ENCODE assay signal across 29 cellular contexts in genomic region chr2:135755573-135755972, GRCh38.
"Had no signal": no experiment of that assay in that cellular context is flagged by ENCODE, and none has a peak within 500 bp of the region (broad histone marks: within the 10 kb centered on the region; RNA-seq: fewer than 3 reads in every experiment).

No MANE protein-coding gene starts in this region.

- H3K27ac Mint-ChIP-seq: stimulated activated effector memory CD8-positive, alpha-beta T cell treated with anti-CD3 and anti-CD28 coated beads, Interleukin-12 subunit alpha, Interleukin-12 subunit beta, amount 100 ng/mL, for 72 hours; stimulated activated memory B cell treated with anti-CD40 and anti-IgM and Interleukin-4, amounts not matched to agents 10 μg/mL and 1 μg/mL and 100 μg/mL, for 72 hours; stimulated activated naive B cell treated with anti-CD40 and anti-IgM and Interleukin-4, amounts not matched to agents 10 μg/mL and 1 μg/mL and 100 μg/mL, for 72 hours; stimulated activated naive CD8-positive, alpha-beta T cell treated with anti-CD3 and anti-CD28 coated beads, Interleukin-15, amount 100 ng/mL, for 72 hours; stimulated activated naive CD8-positive, alpha-beta T cell treated with anti-CD3 and anti-CD28 coated beads, Interleukin-15, Interleukin-2, amounts not matched to agents 100 ng/mL and 50 ng/mL, for 24 hours; type B pancreatic cell had no signal

- FAIRE-seq: urothelium cell line had no signal

- H3K9me3 ChIP-seq: suprapubic skin, testis, thyroid gland, upper lobe of right lung had no signal

- H3K4me1 ChIP-seq: stomach, suprapubic skin, testis, thyroid gland, tibial artery, tibial nerve, transverse colon, upper lobe of left lung, upper lobe of right lung, uterus, vagina had no signal

- H3K27ac ChIP-seq: stomach, suprapubic skin, testis, thoracic aorta, thyroid gland, tibial artery, tibial nerve, transverse colon, upper lobe of left lung, upper lobe of right lung, uterus, vagina had no signal

- H3K4me3 Mint-ChIP-seq: stimulated activated effector memory CD8-positive, alpha-beta T cell treated with anti-CD3 and anti-CD28 coated beads, Interleukin-12 subunit alpha, Interleukin-12 subunit beta, amount 100 ng/mL, for 72 hours; stimulated activated memory B cell treated with anti-CD40 and anti-IgM and Interleukin-4, amounts not matched to agents 10 μg/mL and 1 μg/mL and 100 μg/mL, for 72 hours; stimulated activated naive B cell treated with anti-CD40 and anti-IgM and Interleukin-4, amounts not matched to agents 10 μg/mL and 1 μg/mL and 100 μg/mL, for 72 hours; stimulated activated naive CD8-positive, alpha-beta T cell treated with anti-CD3 and anti-CD28 coated beads, Interleukin-15, amount 100 ng/mL, for 72 hours; stimulated activated naive CD8-positive, alpha-beta T cell treated with anti-CD3 and anti-CD28 coated beads, Interleukin-15, Interleukin-2, amounts not matched to agents 100 ng/mL and 50 ng/mL, for 24 hours; type B pancreatic cell had no signal

- ATAC-seq: stimulated activated effector memory CD8-positive, alpha-beta T cell treated with anti-CD3 and anti-CD28 coated beads, Interleukin-12 subunit alpha, Interleukin-12 subunit beta, amount 100 ng/mL, for 72 hours; stimulated activated memory B cell treated with anti-CD40 and anti-IgM and Interleukin-4, amounts not matched to agents 10 μg/mL and 1 μg/mL and 100 μg/mL, for 72 hours; stimulated activated naive B cell treated with anti-CD40 and anti-IgM and Interleukin-4, amounts not matched to agents 10 μg/mL and 1 μg/mL and 100 μg/mL, for 72 hours; stimulated activated naive CD8-positive, alpha-beta T cell treated with anti-CD3 and anti-CD28 coated beads, Interleukin-15, amount 100 ng/mL, for 72 hours; stimulated activated naive CD8-positive, alpha-beta T cell treated with anti-CD3 and anti-CD28 coated beads, Interleukin-15, Interleukin-2, amounts not matched to agents 100 U/mL and 50 U/mL, for 24 hours; upper lobe of right lung had no signal

- H3K27me3 ChIP-seq: stomach, suprapubic skin, testis, thyroid gland, tibial artery, tibial nerve, transverse colon, upper lobe of left lung, upper lobe of right lung, uterus, vagina had no signal

- H3K36me3 ChIP-seq: uterus had no signal

- DNase-seq: stimulated activated CD4-positive, alpha-beta T cell treated with anti-CD3 and anti-CD28 coated beads, Interleukin-2, amount 100 ng/mL, for 48 hours; stimulated activated CD4-positive, alpha-beta T cell treated with anti-CD3 and anti-CD28 coated beads, Interleukin-4, amount 100 ng/mL, for 1 hour; stimulated activated CD4-positive, alpha-beta T cell treated with anti-CD3 and anti-CD28 coated beads, Interleukin-4, amount 100 ng/mL, for 24 hours; stimulated activated CD4-positive, alpha-beta T cell treated with anti-CD3 and anti-CD28 coated beads, Interleukin-4, amount 100 ng/mL, for 4 hours; stimulated activated CD8-positive, alpha-beta memory T cell treated with anti-CD3 and anti-CD28 coated beads, Interleukin-4, amount 100 ng/mL, for 48 hours; stimulated activated naive B cell treated with anti-CD40 and anti-IgM and Interleukin-4, amounts not matched to agents 10 μg/mL and 1 μg/mL and 100 μg/mL, for 72 hours; stimulated activated naive CD4-positive, alpha-beta T cell; stimulated activated naive CD4-positive, alpha-beta T cell treated with Interleukin-2 at 50 U/mL for 16 hours; stimulated activated naive CD8-positive, alpha-beta T cell treated with anti-CD3 and anti-CD28 coated beads, Interleukin-15, amount 100 ng/mL, for 72 hours; stimulated activated naive CD8-positive, alpha-beta T cell treated with anti-CD3 and anti-CD28 coated beads, Interleukin-15, Interleukin-2, amounts not matched to agents 100 U/mL and 50 U/mL, for 24 hours; stomach; substantia nigra; testis; thyroid gland; tibial artery; transverse colon; trophoblast cell; upper lobe of left lung; upper lobe of right lung; uterus had no signal

- H3K27me3 Mint-ChIP-seq: stimulated activated memory B cell treated with anti-CD40 and anti-IgM and Interleukin-4, amounts not matched to agents 10 μg/mL and 1 μg/mL and 100 μg/mL, for 72 hours; stimulated activated naive B cell treated with anti-CD40 and anti-IgM and Interleukin-4, amounts not matched to agents 10 μg/mL and 1 μg/mL and 100 μg/mL, for 72 hours; stimulated activated naive CD8-positive, alpha-beta T cell treated with anti-CD3 and anti-CD28 coated beads, Interleukin-15, amount 100 ng/mL, for 72 hours; stimulated activated naive CD8-positive, alpha-beta T cell treated with anti-CD3 and anti-CD28 coated beads, Interleukin-15, Interleukin-2, amounts not matched to agents 100 ng/mL and 50 ng/mL, for 24 hours; type B pancreatic cell had no signal

- H3K4me1 Mint-ChIP-seq: stimulated activated effector memory CD8-positive, alpha-beta T cell treated with anti-CD3 and anti-CD28 coated beads, Interleukin-12 subunit alpha, Interleukin-12 subunit beta, amount 100 ng/mL, for 72 hours; stimulated activated memory B cell treated with anti-CD40 and anti-IgM and Interleukin-4, amounts not matched to agents 10 μg/mL and 1 μg/mL and 100 μg/mL, for 72 hours; stimulated activated naive B cell treated with anti-CD40 and anti-IgM and Interleukin-4, amounts not matched to agents 10 μg/mL and 1 μg/mL and 100 μg/mL, for 72 hours; stimulated activated naive CD8-positive, alpha-beta T cell treated with anti-CD3 and anti-CD28 coated beads, Interleukin-15, amount 100 ng/mL, for 72 hours had no signal

- H3K4me3 ChIP-seq: stomach, suprapubic skin, testis, thoracic aorta, thyroid gland, tibial artery, tibial nerve, transverse colon, upper lobe of left lung, upper lobe of right lung, uterus, vagina had no signal
